Comparison of ENCODE assay signal across 1 cellular context in the genomic region with DNA sequence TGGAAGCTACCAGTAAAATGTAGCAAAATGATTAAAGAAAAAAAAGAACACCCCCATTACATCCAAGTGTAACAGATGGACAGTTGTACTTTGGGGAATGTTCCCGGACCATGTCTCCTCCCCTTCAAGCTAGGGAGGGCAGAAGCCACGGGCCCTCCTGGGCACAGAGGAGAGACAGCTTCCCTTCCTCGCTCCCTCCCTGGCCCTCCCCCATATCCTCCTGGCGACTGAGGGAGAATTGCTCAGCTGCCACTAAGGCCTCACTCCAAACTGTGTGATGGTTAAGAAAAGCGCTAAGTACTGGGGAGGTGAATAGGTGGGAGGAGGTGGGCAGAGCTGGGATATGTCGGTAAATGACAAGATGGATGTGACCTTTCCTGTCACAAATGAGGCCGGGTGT.
TF ChIP-seq lines count a peak whose summit lies in the region.

No MANE protein-coding gene starts in this region.

TF ChIP-seq in H1, 55 proteins besides CTCF, POLR2A, EP300 and RAD21:
- TF ChIP-seq EZH2 (IDR thresholded peaks at IDR 0.05; ENCODE audit: low read depth, low read length, severe bottlenecking) (no peak), BACH1 (IDR thresholded peaks at IDR 0.05; ENCODE audit: low read length) (no peak), YY1 (IDR thresholded peaks at IDR 0.05; ENCODE audit: low read depth, low read length) (no peak)
TF ChIP-seq in H1: peak in this region for 0.
